Comparison of ENCODE assay signal across 8 cellular contexts in genomic region chr7:79453558-79454324, GRCh38. TPM values are rescaled to one million over a fixed set of nuclear protein-coding genes. Genes with fewer than 3 reads are reported as not detected.
DNase-seq lines count a peak whose midpoint lies in the region; ATAC-seq and TF ChIP-seq lines count a peak whose summit lies in the region.

MAGI2 (minus strand) TSS chr7:79453667; CDS start chr7:79453320, 347 bp downstream.

- POLR2A ChIA-PET in Panc1 (lab: Charles Lee) = interaction anchor here (0.6 to 0.7 kb wide), 2 partner anchors 99 to 146 kb away, joined by 6 to 9 read pairs; no protein-coding TSS in a partner anchor

- H3K27me3 Mint-ChIP-seq in stimulated activated memory B cell treated with anti-CD40 and anti-IgM and Interleukin-4, amounts not matched to agents 10 μg/mL and 1 μg/mL and 100 μg/mL, for 72 hours = peaks cover 42% of the 10 kb centered on the region

- ATAC-seq in Panc1 = peak; percentile 74
- ATAC-seq in left lung = peak; percentile 81
- ATAC-seq in stimulated activated memory B cell treated with anti-CD40 and anti-IgM and Interleukin-4, amounts not matched to agents 10 μg/mL and 1 μg/mL and 100 μg/mL, for 72 hours = peak; percentile 20
- ATAC-seq in HG03565 (IDR thresholded peaks at IDR 0.05; ENCODE audit: unreplicated experiment) = no peak
- ATAC-seq in GM19397 (IDR thresholded peaks at IDR 0.05; ENCODE audit: unreplicated experiment) = no peak

- H3K27me3 ChIP-seq in Panc1 (ENCODE audit: control insufficient read depth, insufficient read depth, low read length) = no peaks in the 10 kb centered on the region
- peaks cover 0 to 29% of the 10 kb centered on the region in 2 donors for H3K27me3 ChIP-seq in left lung

- H3K4me1 ChIP-seq in Panc1 (ENCODE audit: control insufficient read depth, insufficient read depth, low read length) (peaks cover 41% of the 10 kb centered on the region), left lung (peaks cover 0 to 28% of the 10 kb centered on the region in 2 donors)

- no peak within 1 kb of the TSS for H3K27ac Mint-ChIP-seq in stimulated activated memory B cell treated with anti-CD40 and anti-IgM and Interleukin-4, amounts not matched to agents 10 μg/mL and 1 μg/mL and 100 μg/mL, for 72 hours

- H3K36me3 Mint-ChIP-seq in stimulated activated memory B cell treated with anti-CD40 and anti-IgM and Interleukin-4, amounts not matched to agents 10 μg/mL and 1 μg/mL and 100 μg/mL, for 72 hours = peaks cover 10% of the 10 kb centered on the region

- intact Hi-C loops in Panc1 (cut with micrococcal nuclease; ENCODE audit: unreplicated experiment) (loop anchor here (5.0 kb wide), 1 partner anchor 156 kb away; no protein-coding TSS in a partner anchor), left lung (cut with DNase I) (no loop called here)

- H3K9me3 ChIP-seq in Panc1 (ENCODE audit: control insufficient read depth, insufficient read depth, low read depth, low read length) (no peaks in the 10 kb centered on the region), left lung (no peaks in the 10 kb centered on the region)

- H3K9me3 Mint-ChIP-seq in stimulated activated memory B cell treated with anti-CD40 and anti-IgM and Interleukin-4, amounts not matched to agents 10 μg/mL and 1 μg/mL and 100 μg/mL, for 72 hours = peaks cover 14% of the 10 kb centered on the region

- DNase-seq in GM13977 (ENCODE audit: low spot score) = peak; percentile 13
- DNase-seq in Panc1 (ENCODE audit: low read depth, low spot score) = no peak
- DNase-seq in effector CD8-positive, alpha-beta T cell (lab: John Stamatoyannopoulos, UW) = peak; percentile 9
- DNase-seq in left lung = peak; percentile 79 to 88
- no peak for DNase-seq in HPDE6-E6E7 (ENCODE audit: extremely low spot score)

- no TSS peak for BruUV-seq in Panc1 (replicated peaks; lab: Mats Ljungman, UMichigan)

- in situ Hi-C loops in GM13977 (cut with MboI; ENCODE audit: low pct_unique_long_range_greater_than_20kb, low sequenced_read_pairs, unreplicated experiment) (no loop called here), Panc1 (cut with HindIII; ENCODE audit: low pct_unique_long_range_greater_than_20kb, low sequenced_read_pairs) (no loop called here)

- TF ChIP-seq CTCF in GM13977 (IDR thresholded peaks at IDR 0.05; ENCODE audit: extremely low read depth, insufficient read depth, missing control alignments) = no peak
- TF ChIP-seq CTCF in Panc1 (IDR thresholded peaks at IDR 0.05) = no peak
- TF ChIP-seq CTCF in left lung (IDR thresholded peaks at IDR 0.05) = no peak

- peak within 1 kb of the TSS; percentile 83 for H3K27ac ChIP-seq in Panc1 (ENCODE audit: low read length)
- H3K27ac ChIP-seq in left lung = peak within 1 kb of the TSS; percentile 90 to 95

- H3K4me3 ChIP-seq in Panc1 (ENCODE audit: low read depth in 2 of 2, low read length in 2 of 2) (peak within 1 kb of the TSS; percentile 79 to 94), left lung (peak within 1 kb of the TSS; percentile 68 to 75)

- H3K4me3 Mint-ChIP-seq in stimulated activated memory B cell treated with anti-CD40 and anti-IgM and Interleukin-4, amounts not matched to agents 10 μg/mL and 1 μg/mL and 100 μg/mL, for 72 hours = no peak within 1 kb of the TSS

- CTCF ChIA-PET in Panc1 (lab: Charles Lee) = interaction anchor here (0.5 kb wide), 1 partner anchor 697 kb away, joined by 3 read pairs; no protein-coding TSS in a partner anchor

- H3K4me1 Mint-ChIP-seq in stimulated activated memory B cell treated with anti-CD40 and anti-IgM and Interleukin-4, amounts not matched to agents 10 μg/mL and 1 μg/mL and 100 μg/mL, for 72 hours = no peaks in the 10 kb centered on the region

- H3K36me3 ChIP-seq in Panc1 (ENCODE audit: control insufficient read depth, insufficient read depth, low read length) (no peaks in the 10 kb centered on the region), left lung (no peaks in the 10 kb centered on the region)

RNA-seq across cellular contexts. Expression of gene MAGI2, which starts in this region (rescaled TPM):
- 5.4 TPM for total RNA-seq in Panc1 (2021; ENCODE audit: unreplicated experiment)
- 5.2 TPM for polyA plus RNA-seq in Panc1 (2012; ENCODE audit: insufficient read length)
- total RNA-seq in left lung = 1 to 10 TPM; 7.5 to 8.1 TPM

Comparison
In these comparisons a context has a peak if more than half of its experiments do, and no peak if none do; other contexts are left out.
1. DNase-seq: peak in GM13977 (single experiment), effector CD8-positive, alpha-beta T cell (single experiment) and left lung (2 of 2); none in Panc1 (single experiment) and HPDE6-E6E7 (single experiment).
2. ATAC-seq: peak in Panc1 (single experiment), left lung (single experiment) and stimulated activated memory B cell treated with anti-CD40 and anti-IgM and Interleukin-4, amounts not matched to agents 10 μg/mL and 1 μg/mL and 100 μg/mL, for 72 hours (single experiment); none in HG03565 (single experiment) and GM19397 (single experiment).